In genomic region chr17:78130439-78131101, GRCh38 we compare ENCODE assay signal across 1 cellular context.
TF ChIP-seq lines count a peak whose summit lies in the region.

TMC8 (plus strand) TSS chr17:78130771; CDS start chr17:78131589, 818 bp downstream.

TF ChIP-seq in HepG2, 621 proteins besides CTCF, POLR2A, EP300 and RAD21 (continued from another document and continues in another):
- TF ChIP-seq, protein P1, sequence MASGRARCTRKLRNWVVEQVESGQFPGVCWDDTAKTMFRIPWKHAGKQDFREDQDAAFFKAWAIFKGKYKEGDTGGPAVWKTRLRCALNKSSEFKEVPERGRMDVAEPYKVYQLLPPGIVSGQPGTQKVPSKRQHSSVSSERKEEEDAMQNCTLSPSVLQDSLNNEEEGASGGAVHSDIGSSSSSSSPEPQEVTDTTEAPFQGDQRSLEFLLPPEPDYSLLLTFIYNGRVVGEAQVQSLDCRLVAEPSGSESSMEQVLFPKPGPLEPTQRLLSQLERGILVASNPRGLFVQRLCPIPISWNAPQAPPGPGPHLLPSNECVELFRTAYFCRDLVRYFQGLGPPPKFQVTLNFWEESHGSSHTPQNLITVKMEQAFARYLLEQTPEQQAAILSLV (CRISPR knock-in tag; IDR thresholded peaks at IDR 0.05; ENCODE audit: borderline replicate concordance) = peak; percentile 56; the same call in 1 of the 2 replicates
- TF ChIP-seq TRAFD1 (CRISPR knock-in tag; IDR thresholded peaks at IDR 0.05; ENCODE audit: borderline replicate concordance) = 0 out of 2 replicates have a peak, but pooled peaks have one; percentile 40
- peak; percentile 67; the same call in 1 of the 2 replicates for TF ChIP-seq ERF (CRISPR knock-in tag; IDR thresholded peaks at IDR 0.05)
- TF ChIP-seq ELF1 (CRISPR knock-in tag; IDR thresholded peaks at IDR 0.05) = peak; percentile 74
- no peak for TF ChIP-seq SMYD3 (CRISPR knock-in tag; IDR thresholded peaks at IDR 0.05)
- TF ChIP-seq RARA (CRISPR knock-in tag; IDR thresholded peaks at IDR 0.05) = peak; percentile 83
- TF ChIP-seq MTA3 (CRISPR knock-in tag; IDR thresholded peaks at IDR 0.05) = no peak
- 0 out of 2 replicates have a peak, but pooled peaks have one; percentile 72 for TF ChIP-seq ZNF441 (CRISPR knock-in tag; IDR thresholded peaks at IDR 0.05; ENCODE audit: borderline replicate concordance)
- TF ChIP-seq ZFP82 (CRISPR knock-in tag; IDR thresholded peaks at IDR 0.05; ENCODE audit: borderline replicate concordance) = no peak
- peak; percentile 98 for TF ChIP-seq ETV5 (CRISPR knock-in tag; IDR thresholded peaks at IDR 0.05; ENCODE audit: borderline replicate concordance)
- TF ChIP-seq ZNF878 (CRISPR knock-in tag; IDR thresholded peaks at IDR 0.05) = peak; percentile 26; the same call in 1 of the 2 replicates
- peak; percentile 60; the same call in 1 of the 2 replicates for TF ChIP-seq ZNF292 (CRISPR knock-in tag; IDR thresholded peaks at IDR 0.05; ENCODE audit: borderline replicate concordance, low read depth)
- TF ChIP-seq ZNF652 (CRISPR knock-in tag; IDR thresholded peaks at IDR 0.05; ENCODE audit: borderline replicate concordance, low read depth) = no peak
- 0 out of 2 replicates have a peak, but pooled peaks have one; percentile 36 for TF ChIP-seq YEATS4 (CRISPR knock-in tag; IDR thresholded peaks at IDR 0.05; ENCODE audit: borderline replicate concordance)
- TF ChIP-seq ARHGAP35 (CRISPR knock-in tag; IDR thresholded peaks at IDR 0.05; ENCODE audit: borderline replicate concordance) = no peak; the same call in 1 of the 2 replicates
- TF ChIP-seq MIXL1 (CRISPR knock-in tag; IDR thresholded peaks at IDR 0.05) = peak; percentile 54; the same call in 1 of the 2 replicates
- TF ChIP-seq KLF9 (CRISPR knock-in tag; IDR thresholded peaks at IDR 0.05; ENCODE audit: low read depth) = peak; percentile 23; the same call in 1 of the 2 replicates
- 0 out of 2 replicates have a peak, but pooled peaks have one; percentile 29 for TF ChIP-seq ZNF839 (CRISPR knock-in tag; IDR thresholded peaks at IDR 0.05; ENCODE audit: borderline replicate concordance)
- TF ChIP-seq, protein P2, sequence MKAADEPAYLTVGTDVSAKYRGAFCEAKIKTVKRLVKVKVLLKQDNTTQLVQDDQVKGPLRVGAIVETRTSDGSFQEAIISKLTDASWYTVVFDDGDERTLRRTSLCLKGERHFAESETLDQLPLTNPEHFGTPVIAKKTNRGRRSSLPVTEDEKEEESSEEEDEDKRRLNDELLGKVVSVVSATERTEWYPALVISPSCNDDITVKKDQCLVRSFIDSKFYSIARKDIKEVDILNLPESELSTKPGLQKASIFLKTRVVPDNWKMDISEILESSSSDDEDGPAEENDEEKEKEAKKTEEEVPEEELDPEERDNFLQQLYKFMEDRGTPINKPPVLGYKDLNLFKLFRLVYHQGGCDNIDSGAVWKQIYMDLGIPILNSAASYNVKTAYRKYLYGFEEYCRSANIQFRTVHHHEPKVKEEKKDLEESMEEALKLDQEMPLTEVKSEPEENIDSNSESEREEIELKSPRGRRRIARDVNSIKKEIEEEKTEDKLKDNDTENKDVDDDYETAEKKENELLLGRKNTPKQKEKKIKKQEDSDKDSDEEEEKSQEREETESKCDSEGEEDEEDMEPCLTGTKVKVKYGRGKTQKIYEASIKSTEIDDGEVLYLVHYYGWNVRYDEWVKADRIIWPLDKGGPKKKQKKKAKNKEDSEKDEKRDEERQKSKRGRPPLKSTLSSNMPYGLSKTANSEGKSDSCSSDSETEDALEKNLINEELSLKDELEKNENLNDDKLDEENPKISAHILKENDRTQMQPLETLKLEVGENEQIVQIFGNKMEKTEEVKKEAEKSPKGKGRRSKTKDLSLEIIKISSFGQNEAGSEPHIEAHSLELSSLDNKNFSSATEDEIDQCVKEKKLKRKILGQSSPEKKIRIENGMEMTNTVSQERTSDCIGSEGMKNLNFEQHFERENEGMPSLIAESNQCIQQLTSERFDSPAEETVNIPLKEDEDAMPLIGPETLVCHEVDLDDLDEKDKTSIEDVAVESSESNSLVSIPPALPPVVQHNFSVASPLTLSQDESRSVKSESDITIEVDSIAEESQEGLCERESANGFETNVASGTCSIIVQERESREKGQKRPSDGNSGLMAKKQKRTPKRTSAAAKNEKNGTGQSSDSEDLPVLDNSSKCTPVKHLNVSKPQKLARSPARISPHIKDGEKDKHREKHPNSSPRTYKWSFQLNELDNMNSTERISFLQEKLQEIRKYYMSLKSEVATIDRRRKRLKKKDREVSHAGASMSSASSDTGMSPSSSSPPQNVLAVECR (CRISPR knock-in tag; IDR thresholded peaks at IDR 0.05; ENCODE audit: borderline replicate concordance) = peak; percentile 63; the same call in 1 of the 2 replicates
- no peak for TF ChIP-seq PLRG1 (conservative IDR thresholded peaks at IDR 0.05)
- TF ChIP-seq SETDB1 (CRISPR knock-in tag; IDR thresholded peaks at IDR 0.05; ENCODE audit: borderline replicate concordance) = 0 out of 2 replicates have a peak, but pooled peaks have one; percentile 17
- TF ChIP-seq SCMH1 (CRISPR knock-in tag; IDR thresholded peaks at IDR 0.05; ENCODE audit: borderline replicate concordance) = no peak
- TF ChIP-seq ZNF207 (IDR thresholded peaks at IDR 0.05; ENCODE audit: borderline replicate concordance) = no peak
- peak; percentile 58; the same call in 1 of the 2 replicates for TF ChIP-seq TAF1 (CRISPR knock-in tag; IDR thresholded peaks at IDR 0.05)
- TF ChIP-seq ZBTB20 (CRISPR knock-in tag; IDR thresholded peaks at IDR 0.05; ENCODE audit: borderline replicate concordance, low read depth) = 0 out of 2 replicates have a peak, but pooled peaks have one; percentile 60
- TF ChIP-seq KAT7 (CRISPR knock-in tag; IDR thresholded peaks at IDR 0.05; ENCODE audit: borderline replicate concordance) = no peak
- TF ChIP-seq DMTF1 (CRISPR knock-in tag; IDR thresholded peaks at IDR 0.05) = no peak
- TF ChIP-seq MYC (CRISPR knock-in tag; IDR thresholded peaks at IDR 0.05; ENCODE audit: borderline replicate concordance) = peak; percentile 31; the same call in 1 of the 2 replicates
- TF ChIP-seq, protein P3, sequence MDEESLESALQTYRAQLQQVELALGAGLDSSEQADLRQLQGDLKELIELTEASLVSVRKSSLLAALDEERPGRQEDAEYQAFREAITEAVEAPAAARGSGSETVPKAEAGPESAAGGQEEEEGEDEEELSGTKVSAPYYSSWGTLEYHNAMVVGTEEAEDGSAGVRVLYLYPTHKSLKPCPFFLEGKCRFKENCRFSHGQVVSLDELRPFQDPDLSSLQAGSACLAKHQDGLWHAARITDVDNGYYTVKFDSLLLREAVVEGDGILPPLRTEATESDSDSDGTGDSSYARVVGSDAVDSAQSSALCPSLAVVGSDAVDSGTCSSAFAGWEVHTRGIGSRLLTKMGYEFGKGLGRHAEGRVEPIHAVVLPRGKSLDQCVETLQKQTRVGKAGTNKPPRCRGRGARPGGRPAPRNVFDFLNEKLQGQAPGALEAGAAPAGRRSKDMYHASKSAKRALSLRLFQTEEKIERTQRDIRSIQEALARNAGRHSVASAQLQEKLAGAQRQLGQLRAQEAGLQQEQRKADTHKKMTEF (CRISPR knock-in tag; IDR thresholded peaks at IDR 0.05) = peak; percentile 64; the same call in 1 of the 2 replicates
- TF ChIP-seq KMT2B (CRISPR knock-in tag; IDR thresholded peaks at IDR 0.05) = peak; percentile 44; the same call in 1 of the 2 replicates
- TF ChIP-seq, protein P4, sequence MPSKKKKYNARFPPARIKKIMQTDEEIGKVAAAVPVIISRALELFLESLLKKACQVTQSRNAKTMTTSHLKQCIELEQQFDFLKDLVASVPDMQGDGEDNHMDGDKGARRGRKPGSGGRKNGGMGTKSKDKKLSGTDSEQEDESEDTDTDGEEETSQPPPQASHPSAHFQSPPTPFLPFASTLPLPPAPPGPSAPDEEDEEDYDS (CRISPR knock-in tag; IDR thresholded peaks at IDR 0.05) = peak; percentile 86
- no peak for TF ChIP-seq HNRNPH1 (optimal IDR thresholded peaks at IDR 0.05; ENCODE audit: low read depth, low read length)
- peak; percentile 65; the same call in 1 of the 2 replicates for TF ChIP-seq MTERF4 (CRISPR knock-in tag; IDR thresholded peaks at IDR 0.05)
- TF ChIP-seq FOSL2 (CRISPR knock-in tag; IDR thresholded peaks at IDR 0.05) = peak; percentile 28; the same call in 1 of the 2 replicates
- peak; percentile 53; the same call in 1 of the 2 replicates for TF ChIP-seq PHF20 (CRISPR knock-in tag; IDR thresholded peaks at IDR 0.05)
- TF ChIP-seq KAT8 (CRISPR knock-in tag; IDR thresholded peaks at IDR 0.05) = 0 out of 2 replicates have a peak, but pooled peaks have one; percentile 44
- TF ChIP-seq, protein P5, sequence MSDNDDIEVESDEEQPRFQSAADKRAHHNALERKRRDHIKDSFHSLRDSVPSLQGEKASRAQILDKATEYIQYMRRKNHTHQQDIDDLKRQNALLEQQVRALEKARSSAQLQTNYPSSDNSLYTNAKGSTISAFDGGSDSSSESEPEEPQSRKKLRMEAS (IDR thresholded peaks at IDR 0.05) = peak; percentile 68
- peak; percentile 94; the same call in 1 of the 2 replicates for TF ChIP-seq ZMAT3 (CRISPR knock-in tag; conservative IDR thresholded peaks at IDR 0.05)
- peak; percentile 44; the same call in 1 of the 2 replicates for TF ChIP-seq GABPA (IDR thresholded peaks at IDR 0.05; ENCODE audit: low read depth, low read length)
- peak; percentile 90 for TF ChIP-seq GABPA (CRISPR knock-in tag; IDR thresholded peaks at IDR 0.05; ENCODE audit: low read depth)
- 0 out of 2 replicates have a peak, but pooled peaks have one; percentile 42 for TF ChIP-seq NCOA2 (CRISPR knock-in tag; IDR thresholded peaks at IDR 0.05)
- TF ChIP-seq, protein P6, sequence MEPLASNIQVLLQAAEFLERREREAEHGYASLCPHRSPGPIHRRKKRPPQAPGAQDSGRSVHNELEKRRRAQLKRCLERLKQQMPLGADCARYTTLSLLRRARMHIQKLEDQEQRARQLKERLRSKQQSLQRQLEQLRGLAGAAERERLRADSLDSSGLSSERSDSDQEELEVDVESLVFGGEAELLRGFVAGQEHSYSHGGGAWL (CRISPR knock-in tag; IDR thresholded peaks at IDR 0.05) = 0 out of 2 replicates have a peak, but pooled peaks have one; percentile 31
- TF ChIP-seq ZNF746 (CRISPR knock-in tag; IDR thresholded peaks at IDR 0.05) = peak; percentile 87; the same call in 1 of the 2 replicates
- peak; percentile 34; the same call in 1 of the 2 replicates for TF ChIP-seq KDM2A (CRISPR knock-in tag; IDR thresholded peaks at IDR 0.05; ENCODE audit: borderline replicate concordance, low read depth)
- TF ChIP-seq ZFX (CRISPR knock-in tag; IDR thresholded peaks at IDR 0.05; ENCODE audit: low read depth) = peak; percentile 95
- TF ChIP-seq DMAP1 (CRISPR knock-in tag; IDR thresholded peaks at IDR 0.05) = peak; percentile 43; the same call in 1 of the 2 replicates
- TF ChIP-seq PPARG (CRISPR knock-in tag; conservative IDR thresholded peaks at IDR 0.05) = peak; percentile 64; the same call in 1 of the 2 replicates
- TF ChIP-seq ZBTB38 (CRISPR knock-in tag; IDR thresholded peaks at IDR 0.05) = peak; percentile 76
- peak; percentile 53; the same call in 1 of the 2 replicates for TF ChIP-seq NR2F6 (IDR thresholded peaks at IDR 0.05)
- peak; percentile 81 for TF ChIP-seq NR2F6 (CRISPR knock-in tag; IDR thresholded peaks at IDR 0.05)
- TF ChIP-seq ZNF572 (CRISPR knock-in tag; IDR thresholded peaks at IDR 0.05) = 0 out of 2 replicates have a peak, but pooled peaks have one; percentile 24
- TF ChIP-seq, protein P7, sequence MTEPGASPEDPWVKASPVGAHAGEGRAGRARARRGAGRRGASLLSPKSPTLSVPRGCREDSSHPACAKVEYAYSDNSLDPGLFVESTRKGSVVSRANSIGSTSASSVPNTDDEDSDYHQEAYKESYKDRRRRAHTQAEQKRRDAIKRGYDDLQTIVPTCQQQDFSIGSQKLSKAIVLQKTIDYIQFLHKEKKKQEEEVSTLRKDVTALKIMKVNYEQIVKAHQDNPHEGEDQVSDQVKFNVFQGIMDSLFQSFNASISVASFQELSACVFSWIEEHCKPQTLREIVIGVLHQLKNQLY (CRISPR knock-in tag; IDR thresholded peaks at IDR 0.05) = peak; percentile 86; the same call in 1 of the 2 replicates
